In genomic region chr3:12506201-12506600, GRCh38 we compare ENCODE assay signal across 38 cellular contexts. TPM values are rescaled to one million over a fixed set of nuclear protein-coding genes. Genes with fewer than 3 reads are reported as not detected.
"Had no signal": no experiment of that assay in that cellular context is flagged by ENCODE, and none has a peak within 500 bp of the region (broad histone marks: within the 10 kb centered on the region; RNA-seq: fewer than 3 reads in every experiment).

No MANE protein-coding gene starts in this region.

- H3K27me3 Mint-ChIP-seq: activated B cell treated with CpG ODN at 0.5 μM for 24 hours; activated CD4-positive, alpha-beta memory T cell treated with anti-CD3 and anti-CD28 coated beads for 36 hours; activated CD4-positive, alpha-beta T cell treated with anti-CD3 and anti-CD28 coated beads, Interleukin-2, amount 10 ng/mL, durations not matched to agents 24 days and 14 days; activated CD8-positive, alpha-beta T cell treated with anti-CD3 and anti-CD28 coated beads for 36 hours; activated naive CD4-positive, alpha-beta T cell treated with anti-CD3 and anti-CD28 coated beads, Interleukin-2, amount 50 U/mL, for 24 hours; activated naive CD8-positive, alpha-beta T cell; activated naive CD8-positive, alpha-beta T cell treated with anti-CD3 and anti-CD28 coated beads, Interleukin-2, amount 10 ng/mL, durations not matched to agents 7 days and 5 days; activated naive CD8-positive, alpha-beta T cell treated with anti-CD3 and anti-CD28 coated beads, Interleukin-2, amount 50 U/mL, for 24 hours; activated T-helper 17 cell treated with anti-CD3 and anti-CD28 coated beads, Interleukin-2, amount 50 U/mL, for 72 hours; brain; central memory CD8-positive, alpha-beta T cell had no signal

- H3K9me3 ChIP-seq: ascending aorta had no signal

- H3K27me3 ChIP-seq: ascending aorta, cardiac muscle cell had no signal

- H3K4me1 Mint-ChIP-seq: activated B cell treated with CpG ODN at 0.5 μM for 24 hours; activated CD4-positive, alpha-beta T cell treated with anti-CD3 and anti-CD28 coated beads, Interleukin-2, amount 10 ng/mL, durations not matched to agents 24 days and 14 days; activated naive CD4-positive, alpha-beta T cell treated with anti-CD3 and anti-CD28 coated beads, Interleukin-2, amount 50 U/mL, for 24 hours; activated naive CD8-positive, alpha-beta T cell treated with anti-CD3 and anti-CD28 coated beads, Interleukin-2, amount 10 ng/mL, durations not matched to agents 7 days and 5 days; activated naive CD8-positive, alpha-beta T cell treated with anti-CD3 and anti-CD28 coated beads, Interleukin-2, amount 50 U/mL, for 24 hours; activated T-helper 17 cell treated with anti-CD3 and anti-CD28 coated beads, Interleukin-2, amount 50 U/mL, for 72 hours; central memory CD8-positive, alpha-beta T cell had no signal

- H3K27ac Mint-ChIP-seq: activated B cell treated with CpG ODN at 0.5 μM for 24 hours; activated CD4-positive, alpha-beta memory T cell treated with anti-CD3 and anti-CD28 coated beads for 36 hours; activated CD4-positive, alpha-beta T cell treated with anti-CD3 and anti-CD28 coated beads, Interleukin-2, amount 10 ng/mL, durations not matched to agents 24 days and 14 days; activated CD8-positive, alpha-beta T cell treated with anti-CD3 and anti-CD28 coated beads for 36 hours; activated naive CD4-positive, alpha-beta T cell treated with anti-CD3 and anti-CD28 coated beads for 36 hours; activated naive CD4-positive, alpha-beta T cell treated with anti-CD3 and anti-CD28 coated beads, Interleukin-2, amount 50 U/mL, for 24 hours; activated naive CD8-positive, alpha-beta T cell; activated naive CD8-positive, alpha-beta T cell treated with anti-CD3 and anti-CD28 coated beads, Interleukin-2, amount 10 ng/mL, durations not matched to agents 7 days and 5 days; activated naive CD8-positive, alpha-beta T cell treated with anti-CD3 and anti-CD28 coated beads, Interleukin-2, amount 50 U/mL, for 24 hours; activated T-cell treated with anti-CD3 and anti-CD28 coated beads, Interleukin-2, amount 50 U/mL, for 72 hours; activated T-helper 1 cell treated with anti-CD3 and anti-CD28 coated beads, Interleukin-12 subunit alpha, Interleukin-12 subunit beta, Interleukin-2, Interleukin-4 antibody, amounts not matched to agents 30 ng/mL and 10 ng/mL and 1 ng/mL, durations not matched to agents 14 hours and 24 hours and 36 hours; activated T-helper 17 cell treated with anti-CD3 and anti-CD28 coated beads, Interleukin-2, amount 50 U/mL, for 72 hours; T-helper 1 cell treated with Interleukin-12 subunit alpha and Interleukin-12 subunit beta and Interleukin-4 antibody, amounts not matched to agents 30 μg/mL and 1 μg/mL, for 36 hours; T-helper 2 cell treated with Interferon-gamma antibody and Interleukin-4, amounts not matched to agents 5 μg/mL and 100 μg/mL, for 36 hours had no signal

- H3K4me3 Mint-ChIP-seq: activated B cell treated with CpG ODN at 0.5 μM for 24 hours; activated CD4-positive, alpha-beta memory T cell treated with anti-CD3 and anti-CD28 coated beads for 36 hours; activated CD4-positive, alpha-beta T cell treated with anti-CD3 and anti-CD28 coated beads, Interleukin-2, amount 10 ng/mL, durations not matched to agents 24 days and 14 days; activated CD8-positive, alpha-beta T cell treated with anti-CD3 and anti-CD28 coated beads for 36 hours; activated naive CD4-positive, alpha-beta T cell treated with anti-CD3 and anti-CD28 coated beads for 36 hours; activated naive CD4-positive, alpha-beta T cell treated with anti-CD3 and anti-CD28 coated beads, Interleukin-2, amount 50 U/mL, for 24 hours; activated naive CD8-positive, alpha-beta T cell; activated naive CD8-positive, alpha-beta T cell treated with anti-CD3 and anti-CD28 coated beads, Interleukin-2, amount 10 ng/mL, durations not matched to agents 7 days and 5 days; activated naive CD8-positive, alpha-beta T cell treated with anti-CD3 and anti-CD28 coated beads, Interleukin-2, amount 50 U/mL, for 24 hours; activated T-cell treated with anti-CD3 and anti-CD28 coated beads, Interleukin-2, amount 50 U/mL, for 4 hours; activated T-cell treated with anti-CD3 and anti-CD28 coated beads, Interleukin-2, amount 50 U/mL, for 72 hours; activated T-helper 1 cell treated with anti-CD3 and anti-CD28 coated beads, Interleukin-12 subunit alpha, Interleukin-12 subunit beta, Interleukin-2, Interleukin-4 antibody, amounts not matched to agents 30 ng/mL and 10 ng/mL and 1 ng/mL, durations not matched to agents 14 hours and 24 hours and 36 hours; activated T-helper 17 cell treated with anti-CD3 and anti-CD28 coated beads, Interleukin-2, amount 50 U/mL, for 72 hours; brain; central memory CD8-positive, alpha-beta T cell; T-helper 1 cell treated with Interleukin-12 subunit alpha and Interleukin-12 subunit beta and Interleukin-4 antibody, amounts not matched to agents 30 μg/mL and 1 μg/mL, for 36 hours; T-helper 2 cell treated with Interferon-gamma antibody and Interleukin-4, amounts not matched to agents 5 μg/mL and 100 μg/mL, for 36 hours had no signal

- DNase-seq: activated B cell treated with CpG ODN at 0.5 μM for 24 hours; activated CD4-positive, alpha-beta memory T cell treated with anti-CD3 and anti-CD28 coated beads for 36 hours; activated CD4-positive, alpha-beta T cell treated with anti-CD3 and anti-CD28 coated beads for 4 hours; activated CD4-positive, alpha-beta T cell treated with anti-CD3 and anti-CD28 coated beads, Interleukin-2, amount 10 ng/mL, durations not matched to agents 24 days and 14 days; activated CD4-positive, alpha-beta T cell treated with anti-CD3 and anti-CD28 coated beads, Interleukin-2, amount 50 U/mL, for 1 hour; activated CD4-positive, alpha-beta T cell treated with anti-CD3 and anti-CD28 coated beads, Interleukin-2, amount 50 U/mL, for 4 hours; activated CD4-positive, CD25-positive, alpha-beta regulatory T cell treated with anti-CD3 and anti-CD28 coated beads, Interleukin-2, amount 50 U/mL, for 72 hours; activated CD8-positive, alpha-beta memory T cell treated with anti-CD3 and anti-CD28 coated beads, Interleukin-2, amount 50 U/mL, for 4 hours; activated CD8-positive, alpha-beta T cell treated with anti-CD3 and anti-CD28 coated beads for 36 hours; activated effector memory CD4-positive, alpha-beta T cell treated with anti-CD3 and anti-CD28 coated beads, Interleukin-2, amount 50 U/mL, for 16 hours; activated gamma-delta T cell treated with Interleukin-2 at 50 U/mL for 16 hours; activated naive CD4-positive, alpha-beta T cell; activated naive CD4-positive, alpha-beta T cell treated with anti-CD3 and anti-CD28 coated beads for 36 hours; activated naive CD8-positive, alpha-beta T cell treated with anti-CD3 and anti-CD28 coated beads, Interleukin-2, amount 10 ng/mL, durations not matched to agents 7 days and 5 days; activated naive CD8-positive, alpha-beta T cell treated with anti-CD3 and anti-CD28 coated beads, Interleukin-2, amount 50 U/mL, for 24 hours; activated T-cell treated with anti-CD3 and anti-CD28 coated beads for 4 hours; activated T-cell treated with anti-CD3 and anti-CD28 coated beads, Interleukin-2, amount 50 U/mL, for 1 hour; activated T-cell treated with anti-CD3 and anti-CD28 coated beads, Interleukin-2, amount 50 U/mL, for 4 hours; activated T-cell treated with anti-CD3 and anti-CD28 coated beads, Interleukin-2, amount 50 U/mL, for 72 hours; amygdala; anterior cingulate cortex; caudate nucleus; cerebellar nuclear complex; T-helper 1 cell; T-helper 2 cell; T-helper 9 cell had no signal

- H3K27ac ChIP-seq: ascending aorta, cardiac muscle cell, VCaP had no signal

- H3K9me3 Mint-ChIP-seq: activated B cell treated with CpG ODN at 0.5 μM for 24 hours; activated CD4-positive, alpha-beta memory T cell treated with anti-CD3 and anti-CD28 coated beads for 36 hours; activated CD4-positive, alpha-beta T cell treated with anti-CD3 and anti-CD28 coated beads, Interleukin-2, amount 10 ng/mL, durations not matched to agents 24 days and 14 days; activated CD8-positive, alpha-beta T cell treated with anti-CD3 and anti-CD28 coated beads for 36 hours; activated naive CD4-positive, alpha-beta T cell treated with anti-CD3 and anti-CD28 coated beads for 36 hours; activated naive CD4-positive, alpha-beta T cell treated with anti-CD3 and anti-CD28 coated beads, Interleukin-2, amount 50 U/mL, for 24 hours; activated naive CD8-positive, alpha-beta T cell treated with anti-CD3 and anti-CD28 coated beads, Interleukin-2, amount 10 ng/mL, durations not matched to agents 7 days and 5 days; activated naive CD8-positive, alpha-beta T cell treated with anti-CD3 and anti-CD28 coated beads, Interleukin-2, amount 50 U/mL, for 24 hours; activated T-cell treated with anti-CD3 and anti-CD28 coated beads, Interleukin-2, amount 50 U/mL, for 4 hours; activated T-cell treated with anti-CD3 and anti-CD28 coated beads, Interleukin-2, amount 50 U/mL, for 72 hours; activated T-helper 1 cell treated with anti-CD3 and anti-CD28 coated beads, Interleukin-12 subunit alpha, Interleukin-12 subunit beta, Interleukin-2, Interleukin-4 antibody, amounts not matched to agents 30 ng/mL and 10 ng/mL and 1 ng/mL, durations not matched to agents 14 hours and 24 hours and 36 hours; activated T-helper 17 cell treated with anti-CD3 and anti-CD28 coated beads, Interleukin-2, amount 50 U/mL, for 72 hours; brain; central memory CD8-positive, alpha-beta T cell; T-helper 1 cell treated with Interleukin-12 subunit alpha and Interleukin-12 subunit beta and Interleukin-4 antibody, amounts not matched to agents 30 μg/mL and 1 μg/mL, for 36 hours; T-helper 2 cell treated with Interferon-gamma antibody and Interleukin-4, amounts not matched to agents 5 μg/mL and 100 μg/mL, for 36 hours had no signal

- H3K4me3 ChIP-seq: ascending aorta, cardiac muscle cell had no signal

RNA-seq across cellular contexts. Expression of gene MKRN2OS, which starts 39.1 kb away (rescaled TPM):
- total RNA-seq: activated B cell treated with CpG ODN at 0.5 μM for 24 hours; activated CD4-positive, alpha-beta memory T cell treated with anti-CD3 and anti-CD28 coated beads for 36 hours; activated CD4-positive, alpha-beta T cell treated with anti-CD3 and anti-CD28 coated beads, Interleukin-2, amount 10 ng/mL, durations not matched to agents 24 days and 14 days; activated CD8-positive, alpha-beta memory T cell treated with anti-CD3 and anti-CD28 coated beads for 36 hours; activated CD8-positive, alpha-beta T cell treated with anti-CD3 and anti-CD28 coated beads for 36 hours; activated naive CD4-positive, alpha-beta T cell treated with anti-CD3 and anti-CD28 coated beads for 36 hours; activated naive CD8-positive, alpha-beta T cell treated with anti-CD3 and anti-CD28 coated beads, Interleukin-2, amount 10 ng/mL, durations not matched to agents 7 days and 5 days; activated T-cell treated with anti-CD3 and anti-CD28 coated beads, Interleukin-2, amount 50 U/mL, for 4 hours; activated T-cell treated with anti-CD3 and anti-CD28 coated beads, Interleukin-2, amount 50 U/mL, for 72 hours; activated T-helper 1 cell treated with anti-CD3 and anti-CD28 coated beads, Interleukin-12 subunit alpha, Interleukin-12 subunit beta, Interleukin-2, Interleukin-4 antibody, amounts not matched to agents 30 ng/mL and 10 ng/mL and 1 ng/mL, durations not matched to agents 14 hours and 24 hours and 36 hours; activated T-helper 17 cell treated with anti-CD3 and anti-CD28 coated beads, Interleukin-2, amount 50 U/mL, for 72 hours; ascending aorta; cardiac muscle cell had no signal
